ENCODE assay signal across 8 cellular contexts in genomic region chr7:158407581-158408331, GRCh38.
DNase-seq lines count a peak whose midpoint lies in the region; ATAC-seq and TF ChIP-seq lines count a peak whose summit lies in the region.

No MANE protein-coding gene starts in this region.

- no peaks in the 10 kb centered on the region for H4K20me1 ChIP-seq in HCT116 (ENCODE audit: insufficient read depth)

- ATAC-seq in HCT116 (peak; percentile 73), GM21825 (IDR thresholded peaks at IDR 0.05; ENCODE audit: unreplicated experiment) (no peak), HG03354 (IDR thresholded peaks at IDR 0.05; ENCODE audit: poor library complexity, severe bottlenecking, unreplicated experiment) (no peak)

- TF ChIP-seq CTCF in HCT116 (IDR thresholded peaks at IDR 0.05 in 2 of 3, conservative IDR thresholded peaks at IDR 0.05 in 1 of 3; ENCODE audit: borderline replicate concordance in 1 of 3, insufficient read depth in 1 of 3, low read depth in 2 of 3, low read length in 2 of 3) (peak; percentile 37 to 64 (median 44); a peak in 4 of 6 replicates), Peyer's patch (IDR thresholded peaks at IDR 0.05) (peak in 4 of 6 experiments; percentile 20 to 82 (median 71)), thyroid gland (IDR thresholded peaks at IDR 0.05) (peak in 1 of 6 experiments; percentile 15)

- no peaks in the 10 kb centered on the region for H3K9me2 ChIP-seq in HCT116 (ENCODE audit: insufficient read depth)

- RAD21 ChIA-PET in HCT116 (lab: Charles Lee; ENCODE audit: low non-redundant PET in 1 of 2, low total read pairs in 2 of 2, uncharacterized antibody in 2 of 2, unreplicated experiment in 2 of 2), result no interaction called here

- WGBS in thyroid gland, 2 donors, result 58 to 69% methylated on average over 9 to 13 of the region's 17 CpGs

- DNase-seq in Ammon's horn (ENCODE audit: low spot score) (peak; percentile 85), HCT116 (ENCODE audit: low read depth, low spot score) (peak; percentile 48), Peyer's patch (peak in 1 of 3 donors; percentile 29), glomerular endothelial cell (ENCODE audit: extremely low read depth, low read depth, low spot score) (peak; percentile 2), thyroid gland (no peak)
- DNase-seq in stimulated activated CD8-positive, alpha-beta memory T cell treated with anti-CD3 and anti-CD28 coated beads, Interleukin-4, amount 100 ng/mL, for 48 hours, result no peak

- no peaks in the 10 kb centered on the region for H3K27me3 ChIP-seq in HCT116 (ENCODE audit: insufficient read depth, low read length)
- H3K27me3 ChIP-seq in Peyer's patch, result no peaks in the 10 kb centered on the region
- H3K27me3 ChIP-seq in thyroid gland, result no peaks in the 10 kb centered on the region

- TF ChIP-seq POLR2A in HCT116 (IDR thresholded peaks at IDR 0.05; ENCODE audit: borderline replicate concordance, extremely low read depth, insufficient read depth, insufficient read length), result no peak
- TF ChIP-seq POLR2A in Peyer's patch (IDR thresholded peaks at IDR 0.05), result no peak
- TF ChIP-seq POLR2A in thyroid gland (IDR thresholded peaks at IDR 0.05), result no peak

- no peaks in the 10 kb centered on the region for H3K36me3 ChIP-seq in HCT116 (ENCODE audit: control insufficient read depth in 1 of 2, insufficient read depth in 2 of 2, low read length in 2 of 2)
- no peaks in the 10 kb centered on the region for H3K36me3 ChIP-seq in Peyer's patch
- H3K36me3 ChIP-seq in thyroid gland, result no peaks in the 10 kb centered on the region

- H3K27ac ChIP-seq in HCT116 (ENCODE audit: low read depth, low read length), result no peak overlapping the region
- H3K27ac ChIP-seq in Peyer's patch, result no peak overlapping the region
- H3K27ac ChIP-seq in thyroid gland, result no peak overlapping the region

- POLR2A ChIA-PET in HCT116 (lab: Charles Lee), result no interaction called here

- no peaks in the 10 kb centered on the region for H3K4me1 ChIP-seq in HCT116 (ENCODE audit: control insufficient read depth in 1 of 2, insufficient read depth in 2 of 2, low read length in 2 of 2)
- H3K4me1 ChIP-seq in Peyer's patch, result no peaks in the 10 kb centered on the region
- no peaks in the 10 kb centered on the region for H3K4me1 ChIP-seq in thyroid gland

- no peak overlapping the region for H3K9ac ChIP-seq in HCT116 (ENCODE audit: low read length)

- no peak overlapping the region for H3K4me2 ChIP-seq in HCT116 (ENCODE audit: low read length)

- no peak overlapping the region for H2AFZ ChIP-seq in HCT116 (ENCODE audit: low read depth, low read length, poor library complexity, severe bottlenecking)

- H3K9me3 ChIP-seq in HCT116 (ENCODE audit: control insufficient read depth in 1 of 2, insufficient read depth in 1 of 2, low read depth in 1 of 2, low read length in 2 of 2) (no peaks in the 10 kb centered on the region), Peyer's patch (no peaks in the 10 kb centered on the region), thyroid gland (no peaks in the 10 kb centered on the region)

- no peak overlapping the region for H3K4me3 ChIP-seq in HCT116 (replicated peaks in 1 of 2; ENCODE audit: low read depth in 1 of 2, low read length in 2 of 2)
- no peak overlapping the region for H3K4me3 ChIP-seq in Peyer's patch
- no peak overlapping the region for H3K4me3 ChIP-seq in thyroid gland (replicated peaks in 1 of 3)

- CTCF ChIA-PET in HCT116 (lab: Charles Lee), result no interaction called here

- no TSS peak for BruUV-seq in HCT116 (replicated peaks; lab: Mats Ljungman, UMichigan)

- peak; percentile 77 for TF ChIP-seq RAD21 in HCT116 (IDR thresholded peaks at IDR 0.05; ENCODE audit: low read depth)

- no peaks in the 10 kb centered on the region for H3K79me2 ChIP-seq in HCT116 (ENCODE audit: insufficient read depth, low read length)

- intact Hi-C loops in HCT116 (cut with micrococcal nuclease), result loop anchor here (1.0 to 2.0 kb wide), 2 partner anchors 52 to 355 kb away; no protein-coding TSS in a partner anchor
- intact Hi-C loops in thyroid gland (cut with DNase I), result no loop called here

TF ChIP-seq in HCT116, 20 proteins besides CTCF, POLR2A, EP300 and RAD21:
- TF ChIP-seq ZBTB33 (IDR thresholded peaks at IDR 0.05; ENCODE audit: extremely low read depth, insufficient replicate concordance, low read length) (no peak), ZFX (IDR thresholded peaks at IDR 0.05) (no peak), JUND (IDR thresholded peaks at IDR 0.05) (no peak), FOSL1 (IDR thresholded peaks at IDR 0.05; ENCODE audit: low read depth) (no peak), ZNF274 (IDR thresholded peaks at IDR 0.05; ENCODE audit: low read depth, low read length) (no peak)

Comparison
In these comparisons a context has a peak if more than half of its experiments do, and no peak if none do; other contexts are left out.
1. DNase-seq: peak in Ammon's horn (single experiment), HCT116 (single experiment) and glomerular endothelial cell (single experiment); none in thyroid gland (0 of 2) and stimulated activated CD8-positive, alpha-beta memory T cell treated with anti-CD3 and anti-CD28 coated beads, Interleukin-4, amount 100 ng/mL, for 48 hours (single experiment).